8 cellular contexts compared by ENCODE assay signal in the genomic region with DNA sequence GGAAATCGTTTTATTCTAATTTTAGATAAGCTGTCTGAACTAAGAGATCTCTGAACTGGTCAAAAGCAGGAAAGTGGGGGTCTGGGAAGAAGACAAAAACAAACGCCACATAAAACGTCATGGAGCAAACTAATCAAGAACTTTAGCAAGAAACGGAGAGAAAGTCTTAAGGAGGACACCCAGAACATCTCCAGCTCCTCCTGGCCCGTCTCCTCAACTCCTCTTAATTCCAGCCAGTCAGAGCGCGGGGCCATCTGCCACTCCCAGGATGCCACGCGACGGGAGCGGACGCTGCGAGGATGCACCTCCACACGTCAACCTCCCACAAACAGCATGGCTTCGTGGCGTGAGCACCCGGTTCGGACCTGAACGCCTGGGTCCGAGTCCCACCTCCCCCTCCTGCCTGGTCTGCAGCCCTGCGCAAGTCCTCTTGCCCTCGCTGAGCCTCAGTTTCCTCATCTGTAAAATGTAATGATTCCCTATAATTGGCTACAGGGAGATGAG. TPM values are rescaled to one million over a fixed set of nuclear protein-coding genes. Genes with fewer than 3 reads are reported as not detected.
DNase-seq lines count a peak whose midpoint lies in the region; ATAC-seq and TF ChIP-seq lines count a peak whose summit lies in the region.

No MANE protein-coding gene starts in this region.

- peak; percentile 70 for DNase-seq in Caki2 (ENCODE audit: low read depth)
- DNase-seq in NCI-H1105 (lab: John Stamatoyannopoulos, UW) = peak; percentile 32
- peak; percentile 82 for DNase-seq in SW480 (ENCODE audit: low spot score)
- DNase-seq in activated naive CD8-positive, alpha-beta T cell treated with anti-CD3 and anti-CD28 coated beads, Interleukin-2, amount 50 U/mL, for 24 hours = peak; percentile 85
- DNase-seq in cardiac septum (ENCODE audit: low spot score) = peak; percentile 88
- DNase-seq in type B pancreatic cell (ENCODE audit: extremely low spot score, unreplicated experiment) = peak; percentile 82

- H3K9ac ChIP-seq in parathyroid adenoma = peak overlapping the region; percentile 21

- no peaks in the 10 kb centered on the region for H3K36me3 ChIP-seq in parathyroid adenoma (ENCODE audit: control insufficient read depth, insufficient read depth, low read length)

- no peaks in the 10 kb centered on the region for H3K9me3 Mint-ChIP-seq in activated naive CD8-positive, alpha-beta T cell treated with anti-CD3 and anti-CD28 coated beads, Interleukin-2, amount 50 U/mL, for 24 hours
- no peaks in the 10 kb centered on the region for H3K9me3 Mint-ChIP-seq in type B pancreatic cell

- peak overlapping the region; percentile 78 for H2AFZ ChIP-seq in parathyroid adenoma

- H3K79me2 ChIP-seq in parathyroid adenoma = peaks cover 38% of the 10 kb centered on the region

- H3K4me3 ChIP-seq in parathyroid adenoma (ENCODE audit: low read depth, low read length) = peak overlapping the region; percentile 90

- in situ Hi-C loops in Caki2 (cut with HindIII; ENCODE audit: low pct_unique_long_range_greater_than_20kb, low sequenced_read_pairs) = no loop called here

- ATAC-seq in GM21825 (IDR thresholded peaks at IDR 0.05; ENCODE audit: unreplicated experiment) = peak; percentile 34
- peak; percentile 48 for ATAC-seq in activated naive CD8-positive, alpha-beta T cell treated with anti-CD3 and anti-CD28 coated beads, Interleukin-2, amount 50 U/mL, for 24 hours

- H3K27me3 Mint-ChIP-seq in activated naive CD8-positive, alpha-beta T cell treated with anti-CD3 and anti-CD28 coated beads, Interleukin-2, amount 50 U/mL, for 24 hours = peaks cover 25% of the 10 kb centered on the region
- H3K27me3 Mint-ChIP-seq in type B pancreatic cell = peaks cover 29% of the 10 kb centered on the region

- H3K36me3 Mint-ChIP-seq in activated naive CD8-positive, alpha-beta T cell treated with anti-CD3 and anti-CD28 coated beads, Interleukin-2, amount 50 U/mL, for 24 hours (ENCODE audit: low read depth) = peaks cover 17% of the 10 kb centered on the region
- no peaks in the 10 kb centered on the region for H3K36me3 Mint-ChIP-seq in type B pancreatic cell

- H3K4me1 ChIP-seq in parathyroid adenoma = peaks cover 3% of the 10 kb centered on the region

- H3K9me3 ChIP-seq in parathyroid adenoma (ENCODE audit: control insufficient read depth, low read length) = no peaks in the 10 kb centered on the region

- H3K27ac Mint-ChIP-seq in activated naive CD8-positive, alpha-beta T cell treated with anti-CD3 and anti-CD28 coated beads, Interleukin-2, amount 50 U/mL, for 24 hours = peak overlapping the region; percentile 97
- H3K27ac Mint-ChIP-seq in type B pancreatic cell = peak overlapping the region; percentile 96

- peak overlapping the region; percentile 98 for H3K4me2 ChIP-seq in parathyroid adenoma (ENCODE audit: low read length)

- no peak for TF ChIP-seq CTCF in parathyroid adenoma (IDR thresholded peaks at IDR 0.05)
- no peak for TF ChIP-seq CTCF in type B pancreatic cell (conservative IDR thresholded peaks at IDR 0.05)

- peak overlapping the region; percentile 91 for H3K4me3 Mint-ChIP-seq in activated naive CD8-positive, alpha-beta T cell treated with anti-CD3 and anti-CD28 coated beads, Interleukin-2, amount 50 U/mL, for 24 hours
- H3K4me3 Mint-ChIP-seq in type B pancreatic cell = peak overlapping the region; percentile 90

- peak overlapping the region; percentile 81 for H3K27ac ChIP-seq in parathyroid adenoma

- peaks cover 48% of the 10 kb centered on the region for H3K4me1 Mint-ChIP-seq in activated naive CD8-positive, alpha-beta T cell treated with anti-CD3 and anti-CD28 coated beads, Interleukin-2, amount 50 U/mL, for 24 hours
- H3K4me1 Mint-ChIP-seq in type B pancreatic cell (ENCODE audit: unreplicated experiment) = peaks cover 39% of the 10 kb centered on the region

- H3K27me3 ChIP-seq in parathyroid adenoma (ENCODE audit: control insufficient read depth, insufficient read depth, low read length) = no peaks in the 10 kb centered on the region

- intact Hi-C loops in cardiac septum (cut with DNase I) = loop anchor here (2.0 to 5.0 kb wide), 2 partner anchors 45 to 50 kb away; partner anchors contain the start of genes EXOSC1 and ZDHHC16

RNA-seq across cellular contexts. Expression of gene MMS19, which starts 0.6 kb away (rescaled TPM):
- total RNA-seq in Caki2 (2014; rRNA removed; shearing (Covaris generic); ENCODE audit: low replicate concordance) = 40.6 and 48.4 TPM in 2 replicates
- 46.7 TPM for total RNA-seq in cardiac septum
- 85.9 and 94.8 TPM in 2 replicates for total RNA-seq in type B pancreatic cell (ENCODE audit: low replicate concordance)

RNA-seq across cellular contexts. Expression of gene UBTD1, which starts 1.1 kb away (rescaled TPM):
- 13.0 and 23.3 TPM in 2 replicates for total RNA-seq in Caki2 (2014; rRNA removed; shearing (Covaris generic); ENCODE audit: low replicate concordance)
- total RNA-seq in cardiac septum (25.5 TPM), type B pancreatic cell (ENCODE audit: low replicate concordance) (11.6 and 16.1 TPM in 2 replicates)

RNA-seq across cellular contexts. Expression of gene ZDHHC16, which starts 51.6 kb away (rescaled TPM):
- total RNA-seq in Caki2 (2014; rRNA removed; shearing (Covaris generic); ENCODE audit: low replicate concordance) = 78.4 and 78.6 TPM in 2 replicates
- total RNA-seq in cardiac septum (25.5 TPM), type B pancreatic cell (ENCODE audit: low replicate concordance) (50.7 and 53.7 TPM in 2 replicates)

RNA-seq across cellular contexts. Expression of gene EXOSC1, which starts 51.8 kb away (rescaled TPM):
- total RNA-seq in Caki2 (2014; rRNA removed; shearing (Covaris generic); ENCODE audit: low replicate concordance) = 52.6 and 63.7 TPM in 2 replicates
- total RNA-seq in cardiac septum (15.8 TPM), type B pancreatic cell (ENCODE audit: low replicate concordance) (34.8 and 36.1 TPM in 2 replicates)

Comparison
In these comparisons a context has a peak if more than half of its experiments do, and no peak if none do; other contexts are left out.
1. Peak in every context shown above with its lines: DNase-seq, ATAC-seq, H3K4me3 ChIP-seq and H3K27ac ChIP-seq.
2. DNase-seq: peak in every context shown above with its lines; median percentile 88 in cardiac septum; 85 in activated naive CD8-positive, alpha-beta T cell treated with anti-CD3 and anti-CD28 coated beads, Interleukin-2, amount 50 U/mL, for 24 hours; 82 in SW480; 82 in type B pancreatic cell; 70 in Caki2; 32 in NCI-H1105.